Comparison of ENCODE assay signal across 8 cellular contexts in genomic region chr7:94654764-94655561, GRCh38. TPM values are rescaled to one million over a fixed set of nuclear protein-coding genes. Genes with fewer than 3 reads are reported as not detected.
DNase-seq lines count a peak whose midpoint lies in the region; ATAC-seq, FAIRE-seq and TF ChIP-seq lines count a peak whose summit lies in the region.

No MANE protein-coding gene starts in this region.

- TF ChIP-seq RAD21 in HepG2 (CRISPR knock-in tag; IDR thresholded peaks at IDR 0.05): no peak

- H3K9ac ChIP-seq in OCI-LY3 (ENCODE audit: low read length): peak overlapping the region; percentile 80
- peak overlapping the region; percentile 85 for H3K9ac ChIP-seq in HepG2 (ENCODE audit: insufficient read depth, low read depth, low read length)

- TF ChIP-seq POLR2A in HepG2 (IDR thresholded peaks at IDR 0.05; ENCODE audit: insufficient read depth in 1 of 2, low read depth in 2 of 2, low read length in 2 of 2) (no peak), suprapubic skin (IDR thresholded peaks at IDR 0.05) (no peak)

- WGBS in HepG2 (ENCODE audit: low lambda C conversion rate): 53% methylated on average over 33 of the region's 33 CpGs
- 11% methylated on average over 33 of the region's 33 CpGs for WGBS in suprapubic skin

- H2AFZ ChIP-seq in OCI-LY3 (ENCODE audit: low read depth, low read length) (peak overlapping the region; percentile 87), HepG2 (ENCODE audit: low read length) (no peak overlapping the region)

- peak; percentile 20 for DNase-seq in activated T-cell treated with anti-CD3 and anti-CD28 coated beads, Interleukin-2, amount 50 U/mL, for 1 hour
- DNase-seq in activated T-cell treated with anti-CD3 and anti-CD28 coated beads for 4 hours (no peak), HepG2 (ENCODE audit: low spot score) (no peak), suprapubic skin (ENCODE audit: low spot score in 2 of 2) (no peak), NOMO-1 treated with DMSO at 0.1 percent for 48 hours (lab: John Stamatoyannopoulos, UW; ENCODE audit: unreplicated experiment) (no peak)
- no peak for DNase-seq in activated CD4-positive, CD25-positive, alpha-beta regulatory T cell (lab: John Stamatoyannopoulos, UW)

- POLR2A ChIA-PET in HepG2 (lab: Yijun Ruan, JAX): interaction anchor here (0.9 to 4.4 kb wide), 14 partner anchors 8 to 253 kb away, joined by 3 to 37 read pairs (median 9); partner anchors contain the start of gene CASD1

- TF ChIP-seq CTCF in OCI-LY3 (IDR thresholded peaks at IDR 0.05; ENCODE audit: low read depth, low read length): no peak
- TF ChIP-seq CTCF in HepG2 (CRISPR knock-in tag; IDR thresholded peaks at IDR 0.05): no peak
- TF ChIP-seq CTCF in suprapubic skin (IDR thresholded peaks at IDR 0.05): no peak

- FAIRE-seq in HepG2 (lab: Jason Lieb, UNC): no peak

- in situ Hi-C loops in HepG2 (cut with HindIII; ENCODE audit: extremely low pct_ligation_motif_present, low pct_unique_long_range_greater_than_20kb): no loop called here

- H3K79me2 ChIP-seq in OCI-LY3 (ENCODE audit: low read length) (no peaks in the 10 kb centered on the region; the same call in 1 of the 2 replicates), HepG2 (ENCODE audit: insufficient read depth, low read length) (peaks cover 87% of the 10 kb centered on the region)

- H3K9me3 ChIP-seq in OCI-LY3 (ENCODE audit: insufficient read depth, low read length): no peaks in the 10 kb centered on the region
- no peaks in the 10 kb centered on the region for H3K9me3 ChIP-seq in HepG2 (ENCODE audit: low read length)
- H3K9me3 ChIP-seq in suprapubic skin: no peaks in the 10 kb centered on the region

- H3K4me1 ChIP-seq in OCI-LY3 (ENCODE audit: low read length) (peaks cover 19% of the 10 kb centered on the region), HepG2 (ENCODE audit: insufficient read depth, low read length) (peaks cover 38% of the 10 kb centered on the region), suprapubic skin (peaks cover 30% of the 10 kb centered on the region)

- CTCF ChIA-PET in HepG2 (lab: Yijun Ruan, JAX; ENCODE audit: low intra/inter-chr PET ratio, low total read pairs): no interaction called here

- H3K4me2 ChIP-seq in OCI-LY3 (ENCODE audit: low read length) (peak overlapping the region; percentile 76), HepG2 (ENCODE audit: low read depth, low read length) (peak overlapping the region; percentile 65)

- H3K27me3 ChIP-seq in OCI-LY3 (ENCODE audit: low read depth, low read length): no peaks in the 10 kb centered on the region
- no peaks in the 10 kb centered on the region for H3K27me3 ChIP-seq in HepG2 (ENCODE audit: control insufficient read depth in 1 of 2, insufficient read depth in 2 of 2, low read length in 2 of 2)
- peaks cover 55% of the 10 kb centered on the region for H3K27me3 ChIP-seq in suprapubic skin

- H3K36me3 ChIP-seq in OCI-LY3 (replicated peaks; ENCODE audit: low read depth, low read length): no peaks in the 10 kb centered on the region
- no peaks in the 10 kb centered on the region for H3K36me3 ChIP-seq in HepG2 (replicated peaks in 1 of 2; ENCODE audit: control insufficient read depth in 1 of 2, insufficient read depth in 2 of 2, low read length in 2 of 2)
- no peaks in the 10 kb centered on the region for H3K36me3 ChIP-seq in suprapubic skin

- BruUV-seq in HepG2 (replicated peaks; lab: Mats Ljungman, UMichigan): TSS peak; percentile 49

- peaks cover 13% of the 10 kb centered on the region for H4K20me1 ChIP-seq in OCI-LY3 (ENCODE audit: insufficient read depth, low read length)
- H4K20me1 ChIP-seq in HepG2 (ENCODE audit: insufficient read depth, low read length): peaks cover 13% of the 10 kb centered on the region

- TF ChIP-seq EP300 in HepG2 (IDR thresholded peaks at IDR 0.05; ENCODE audit: low read depth in 2 of 2, low read length in 2 of 2): no peak
- TF ChIP-seq EP300 in HepG2 (CRISPR knock-in tag; IDR thresholded peaks at IDR 0.05; ENCODE audit: borderline replicate concordance): no peak
- TF ChIP-seq EP300 in suprapubic skin (IDR thresholded peaks at IDR 0.05): no peak

- H3K4me3 ChIP-seq in OCI-LY3 (ENCODE audit: low read length) (peak overlapping the region; percentile 93), HepG2 (replicated peaks in 1 of 3; ENCODE audit: insufficient read depth in 1 of 3, low read depth in 2 of 3, low read length in 3 of 3) (peak overlapping the region; percentile 57 to 85 (median 77)), suprapubic skin (peak overlapping the region; percentile 55)

- H3K27ac ChIP-seq in OCI-LY3 (ENCODE audit: low read length) (peak overlapping the region; percentile 53), cingulate gyrus (ENCODE audit: low read depth, low read length) (peak overlapping the region; percentile 88), HepG2 (ENCODE audit: extremely low read length, insufficient read depth, low read length) (peak overlapping the region; percentile 78), suprapubic skin (peak overlapping the region; percentile 50)

- intact Hi-C loops in HepG2 (cut with micrococcal nuclease; ENCODE audit: unreplicated experiment): loop anchor here (1.0 to 5.0 kb wide), 5 partner anchors 34 to 547 kb away; partner anchors contain the start of gene PPP1R9A

- no peak for ATAC-seq in HepG2

TF ChIP-seq in HepG2, 621 proteins besides CTCF, POLR2A, EP300 and RAD21 (continues in another document):
- TF ChIP-seq ZNF652 (CRISPR knock-in tag; IDR thresholded peaks at IDR 0.05; ENCODE audit: borderline replicate concordance, low read depth) (no peak), SRY (CRISPR knock-in tag; IDR thresholded peaks at IDR 0.05) (no peak), ZNF121 (CRISPR knock-in tag; IDR thresholded peaks at IDR 0.05) (no peak), ATM (IDR thresholded peaks at IDR 0.05; ENCODE audit: borderline replicate concordance) (no peak), PHB2 (IDR thresholded peaks at IDR 0.05; ENCODE audit: partially characterized antibody) (no peak), ASH2L (IDR thresholded peaks at IDR 0.05; ENCODE audit: insufficient read length, low read depth, low read length) (peak; percentile 40), ZNF670 (CRISPR knock-in tag; IDR thresholded peaks at IDR 0.05; ENCODE audit: borderline replicate concordance) (no peak), RBFOX2 (IDR thresholded peaks at IDR 0.05; ENCODE audit: low read depth, low read length) (peak; percentile 37; the same call in 1 of the 2 replicates), HIVEP1 (CRISPR knock-in tag; IDR thresholded peaks at IDR 0.05) (no peak), NFKBIZ (CRISPR knock-in tag; IDR thresholded peaks at IDR 0.05) (no peak), ZSCAN29 (CRISPR knock-in tag; conservative IDR thresholded peaks at IDR 0.05) (no peak), ZMYM4 (CRISPR knock-in tag; IDR thresholded peaks at IDR 0.05) (no peak), PRPF4 (IDR thresholded peaks at IDR 0.05; ENCODE audit: low read depth, low read length, poor library complexity, severe bottlenecking) (no peak), ZNF839 (CRISPR knock-in tag; IDR thresholded peaks at IDR 0.05; ENCODE audit: borderline replicate concordance) (no peak), ELF4 (CRISPR knock-in tag; IDR thresholded peaks at IDR 0.05; ENCODE audit: borderline replicate concordance) (no peak), ATF7 (IDR thresholded peaks at IDR 0.05) (no peak), ATF7 (CRISPR knock-in tag; IDR thresholded peaks at IDR 0.05) (no peak), NR2F6 (IDR thresholded peaks at IDR 0.05) (peak; percentile 13; the same call in 1 of the 2 replicates), NR2F6 (CRISPR knock-in tag; IDR thresholded peaks at IDR 0.05) (no peak)
- TF ChIP-seq, protein P1, sequence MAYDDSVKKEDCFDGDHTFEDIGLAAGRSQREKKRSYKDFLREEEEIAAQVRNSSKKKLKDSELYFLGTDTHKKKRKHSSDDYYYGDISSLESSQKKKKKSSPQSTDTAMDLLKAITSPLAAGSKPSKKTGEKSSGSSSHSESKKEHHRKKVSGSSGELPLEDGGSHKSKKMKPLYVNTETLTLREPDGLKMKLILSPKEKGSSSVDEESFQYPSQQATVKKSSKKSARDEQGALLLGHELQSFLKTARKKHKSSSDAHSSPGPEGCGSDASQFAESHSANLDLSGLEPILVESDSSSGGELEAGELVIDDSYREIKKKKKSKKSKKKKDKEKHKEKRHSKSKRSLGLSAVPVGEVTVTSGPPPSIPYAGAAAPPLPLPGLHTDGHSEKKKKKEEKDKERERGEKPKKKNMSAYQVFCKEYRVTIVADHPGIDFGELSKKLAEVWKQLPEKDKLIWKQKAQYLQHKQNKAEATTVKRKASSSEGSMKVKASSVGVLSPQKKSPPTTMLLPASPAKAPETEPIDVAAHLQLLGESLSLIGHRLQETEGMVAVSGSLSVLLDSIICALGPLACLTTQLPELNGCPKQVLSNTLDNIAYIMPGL (CRISPR knock-in tag; IDR thresholded peaks at IDR 0.05; ENCODE audit: borderline replicate concordance in 1 of 2, low read depth in 1 of 2): 0 out of 4 replicates have a peak, but pooled peaks of 1 of the 2 experiments have one; percentile 8

RNA-seq across cellular contexts. Expression of gene SGCE, which starts 1.0 kb away (rescaled TPM):
- total RNA-seq in HepG2 (2016; rRNA removed; fragmentation: Illumina TruSeq; extraction: Trizol) (31.4 and 52.3 TPM in 2 replicates), suprapubic skin (10 to 100 TPM in 2 of 4 donors, 1 to 10 TPM in 2; 6.3 to 20.0 (median 13.2) TPM)
- total RNA-seq in HepG2 (2016; cell fraction: cytosol; rRNA removed; fragmentation: Illumina TruSeq; extraction: Trizol; ENCODE audit: low read depth): 14.7 and 17.0 TPM in 2 replicates
- total RNA-seq in HepG2 (2016; cell fraction: insoluble cytoplasmic fraction; rRNA removed; fragmentation: Illumina TruSeq; extraction: Trizol): 30.4 and 54.9 TPM in 2 replicates
- 16.8 and 20.3 TPM in 2 replicates for total RNA-seq in HepG2 (2016; cell fraction: membrane; rRNA removed; fragmentation: Illumina TruSeq; extraction: Trizol)
- 83.5 and 85.0 TPM in 2 replicates for total RNA-seq in HepG2 (2016; cell fraction: nucleus; rRNA removed; fragmentation: Illumina TruSeq; extraction: Trizol)
- polyA plus RNA-seq in HepG2 (2011; rRNA removed): 62.6 and 71.1 TPM in 2 replicates
- 29.7 and 44.7 TPM in 2 replicates for polyA plus RNA-seq in HepG2 (2011; cell fraction: cytosol; rRNA removed)
- polyA plus RNA-seq in HepG2 (2011; cell fraction: nucleus; rRNA removed): 29.7 and 30.8 TPM in 2 replicates
- 47.2 and 47.4 TPM in 2 replicates for polyA plus RNA-seq in HepG2 (2012)
- 5.9 and 6.7 TPM in 2 replicates for polyA plus RNA-seq in HepG2 (2016; cell fraction: cytosol; fragmentation: Illumina TruSeq; extraction: Trizol; ENCODE audit: low read depth)
- polyA plus RNA-seq in HepG2 (2016; cell fraction: insoluble cytoplasmic fraction; fragmentation: Illumina TruSeq; extraction: Trizol; ENCODE audit: low read depth): 32.2 and 33.8 TPM in 2 replicates
- 9.8 and 11.5 TPM in 2 replicates for polyA plus RNA-seq in HepG2 (2016; cell fraction: membrane; fragmentation: Illumina TruSeq; extraction: Trizol; ENCODE audit: low read depth)
- polyA plus RNA-seq in HepG2 (2016; cell fraction: nucleus; fragmentation: Illumina TruSeq; extraction: Trizol; ENCODE audit: insufficient read depth, low read depth): 68.6 and 78.9 TPM in 2 replicates
- polyA minus RNA-seq in HepG2 (2011; rRNA and poly(A)+ RNA removed; ENCODE audit: low replicate concordance): 27.3 and 48.1 TPM in 2 replicates
- polyA minus RNA-seq in HepG2 (2011; cell fraction: cytosol; rRNA and poly(A)+ RNA removed): 21.7 and 23.1 TPM in 2 replicates
- polyA minus RNA-seq in HepG2 (2011; cell fraction: nucleus; rRNA and poly(A)+ RNA removed): 186 and 198 TPM in 2 replicates
